ENCODE assay signal across 8 cellular contexts in the genomic region with DNA sequence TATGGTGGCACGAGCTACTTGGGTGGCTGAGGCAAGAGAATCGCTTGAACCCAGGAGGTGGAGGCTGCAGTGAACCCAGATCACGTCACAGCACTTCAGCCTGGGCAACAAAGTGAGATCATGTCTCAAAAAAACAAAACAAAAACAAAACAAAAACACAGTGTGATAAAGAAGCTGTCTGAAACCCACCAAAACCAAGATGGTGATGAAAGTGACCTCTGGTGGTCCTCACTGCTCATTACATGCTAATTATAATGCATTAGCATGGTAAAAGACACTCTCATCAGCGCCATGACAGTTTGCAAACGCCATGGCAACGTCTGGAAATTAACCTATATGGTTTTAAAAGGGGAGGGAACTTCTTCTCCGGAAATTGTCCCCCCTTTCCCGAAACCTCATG. TPM values are rescaled to one million over a fixed set of nuclear protein-coding genes. Genes with fewer than 3 reads are reported as not detected.
DNase-seq lines count a peak whose midpoint lies in the region; ATAC-seq and TF ChIP-seq lines count a peak whose summit lies in the region.

No MANE protein-coding gene starts in this region.

- H3K9me3 Mint-ChIP-seq in naive thymus-derived CD4-positive, alpha-beta T cell, result no peaks in the 10 kb centered on the region

- H3K4me3 Mint-ChIP-seq in naive thymus-derived CD4-positive, alpha-beta T cell, result no peak overlapping the region

- peak; percentile 67 for ATAC-seq in HG02852 (IDR thresholded peaks at IDR 0.05; ENCODE audit: unreplicated experiment)
- peak; percentile 31 for ATAC-seq in naive thymus-derived CD4-positive, alpha-beta T cell

- no peaks in the 10 kb centered on the region for H3K4me1 ChIP-seq in PC-9 (replicated peaks; ENCODE audit: insufficient read depth)
- no peaks in the 10 kb centered on the region for H3K4me1 ChIP-seq in naive thymus-derived CD4-positive, alpha-beta T cell (ENCODE audit: control insufficient read depth in 2 of 2, insufficient read depth in 2 of 2, low read length in 2 of 2)

- no peak overlapping the region for H3K4me2 ChIP-seq in PC-9

- TF ChIP-seq CTCF in PC-9 (conservative IDR thresholded peaks at IDR 0.05), result peak; percentile 67
- TF ChIP-seq CTCF in dorsolateral prefrontal cortex (IDR thresholded peaks at IDR 0.05 in 54 of 56, conservative IDR thresholded peaks at IDR 0.05 in 2 of 56; ENCODE audit: low read depth in 1 of 56, partially characterized antibody in 56 of 56), result peak; percentile 29 to 75 (median 58)

- CTCF ChIA-PET in PC-9 (lab: Charles Lee), result interaction anchor here (0.9 kb wide), 1 partner anchor 266 kb away, joined by 5 read pairs; no protein-coding TSS in a partner anchor
- CTCF ChIA-PET in naive thymus-derived CD4-positive, alpha-beta T cell (lab: Charles Lee), result interaction anchor here (0.6 kb wide), 1 partner anchor 11 kb away, joined by 3 read pairs; no protein-coding TSS in a partner anchor

- H3K79me2 ChIP-seq in PC-9 (ENCODE audit: low read depth), result no peaks in the 10 kb centered on the region

- peak; percentile 1 for DNase-seq in activated naive CD4-positive, alpha-beta T cell treated with Interleukin-2 at 50 U/mL for 16 hours
- DNase-seq in activated naive CD4-positive, alpha-beta T cell (lab: John Stamatoyannopoulos, UW), result no peak
- DNase-seq in PC-9 (no peak), dorsolateral prefrontal cortex (peak in 2 of 10 donors; percentile 14 to 15), NCI-H146 treated with DMSO at 0.1 percent for 48 hours (lab: John Stamatoyannopoulos, UW; ENCODE audit: unreplicated experiment) (no peak), NCI-H2107 (lab: John Stamatoyannopoulos, UW) (no peak)
- peak in 3 of 9 donors; percentile 0 to 23 (median 13) for DNase-seq in naive thymus-derived CD4-positive, alpha-beta T cell

- H3K36me3 Mint-ChIP-seq in naive thymus-derived CD4-positive, alpha-beta T cell, result no peaks in the 10 kb centered on the region

- intact Hi-C loops in PC-9 (cut with micrococcal nuclease; ENCODE audit: unreplicated experiment), result loop anchor here (2.0 kb wide), 1 partner anchor 266 kb away; no protein-coding TSS in a partner anchor
- intact Hi-C loops in dorsolateral prefrontal cortex (cut with DNase I), result loop anchor here (10.0 kb wide), 1 partner anchor 268 kb away; no protein-coding TSS in a partner anchor
- intact Hi-C loops in naive thymus-derived CD4-positive, alpha-beta T cell (cut with micrococcal nuclease), result loop anchor here in 1 of 2 donors (10.0 kb wide), 1 partner anchor 268 kb away; no protein-coding TSS in a partner anchor

- POLR2A ChIA-PET in PC-9 (lab: Charles Lee; ENCODE audit: unreplicated experiment), result interaction anchor here (0.6 kb wide), 1 partner anchor 131 kb away, joined by 3 read pairs; no protein-coding TSS in a partner anchor
- POLR2A ChIA-PET in naive thymus-derived CD4-positive, alpha-beta T cell (lab: Charles Lee), result no interaction called here

- no peaks in the 10 kb centered on the region for H3K9me2 ChIP-seq in PC-9 (ENCODE audit: insufficient read depth)

- no TSS peak for BruUV-seq in PC-9 (replicated peaks; lab: Mats Ljungman, UMichigan)

- no peaks in the 10 kb centered on the region for H3K4me1 Mint-ChIP-seq in naive thymus-derived CD4-positive, alpha-beta T cell

- H3K27me3 ChIP-seq in PC-9 (ENCODE audit: insufficient read depth, low read depth), result no peaks in the 10 kb centered on the region
- H3K27me3 ChIP-seq in dorsolateral prefrontal cortex, result peaks cover 0 to 43% (median 7%) of the 10 kb centered on the region in 45 donors
- no peaks in the 10 kb centered on the region for H3K27me3 ChIP-seq in naive thymus-derived CD4-positive, alpha-beta T cell (ENCODE audit: control insufficient read depth in 2 of 2, insufficient read depth in 2 of 2, low read length in 2 of 2)

- no peaks in the 10 kb centered on the region for H4K20me1 ChIP-seq in PC-9 (ENCODE audit: insufficient read depth)

- H3K9me3 ChIP-seq in PC-9 (ENCODE audit: insufficient read depth, low read depth), result no peaks in the 10 kb centered on the region
- no peaks in the 10 kb centered on the region for H3K9me3 ChIP-seq in naive thymus-derived CD4-positive, alpha-beta T cell (ENCODE audit: control insufficient read depth in 2 of 3, low read length in 3 of 3)

- no peak overlapping the region for H2AFZ ChIP-seq in PC-9

- H3K27me3 Mint-ChIP-seq in naive thymus-derived CD4-positive, alpha-beta T cell, result no peaks in the 10 kb centered on the region

- no peak overlapping the region for H3K4me3 ChIP-seq in PC-9
- peak overlapping the region in 13 of 59 donors; percentile 1 to 39 (median 18) for H3K4me3 ChIP-seq in dorsolateral prefrontal cortex
- H3K4me3 ChIP-seq in naive thymus-derived CD4-positive, alpha-beta T cell (ENCODE audit: low read length), result no peak overlapping the region

- 0 out of 2 replicates have a peak, but pooled peaks cover 4% of the 10 kb centered on the region for H3F3A ChIP-seq in PC-9 (ENCODE audit: insufficient read depth, low read depth)

- no peak overlapping the region for H3K27ac ChIP-seq in PC-9
- H3K27ac ChIP-seq in dorsolateral prefrontal cortex, result no peak overlapping the region
- H3K27ac ChIP-seq in naive thymus-derived CD4-positive, alpha-beta T cell (ENCODE audit: low read depth, low read length), result no peak overlapping the region

- H3K36me3 ChIP-seq in PC-9 (ENCODE audit: low read depth), result no peaks in the 10 kb centered on the region
- H3K36me3 ChIP-seq in naive thymus-derived CD4-positive, alpha-beta T cell (ENCODE audit: control insufficient read depth in 2 of 3, insufficient read depth in 3 of 3, low read length in 3 of 3), result no peaks in the 10 kb centered on the region

- H3K27ac Mint-ChIP-seq in naive thymus-derived CD4-positive, alpha-beta T cell, result no peak overlapping the region

RNA-seq across cellular contexts. Expression of gene OPHN1, which starts 29.4 kb away (rescaled TPM):
- total RNA-seq in PC-9 (2021), result 9.3 and 11.6 TPM in 2 replicates
- 10 to 100 TPM; 19.7 to 56.9 (median 31.7) TPM for total RNA-seq in dorsolateral prefrontal cortex
- total RNA-seq in naive thymus-derived CD4-positive, alpha-beta T cell, result under 1 TPM; 0.05 to 0.32 (median 0.16) TPM
- polyA plus RNA-seq in naive thymus-derived CD4-positive, alpha-beta T cell, result not detected

RNA-seq across cellular contexts. Expression of gene YIPF6, which starts 36.2 kb away (rescaled TPM):
- 46.1 and 49.1 TPM in 2 replicates for total RNA-seq in PC-9 (2021)
- total RNA-seq in dorsolateral prefrontal cortex, result 10 to 100 TPM; 28.9 to 51.2 (median 38.9) TPM
- total RNA-seq in naive thymus-derived CD4-positive, alpha-beta T cell, result 10 to 100 TPM in 4 of 5 experiments, 1 to 10 TPM in 1; 8.0 to 17.0 (median 14.2) TPM
- 10 to 100 TPM; 15.4 to 17.7 TPM for polyA plus RNA-seq in naive thymus-derived CD4-positive, alpha-beta T cell
